In genomic region chr19:1103691-1104451, GRCh38 we compare ENCODE assay signal across 8 cellular contexts. TPM values are rescaled to one million over a fixed set of nuclear protein-coding genes. Genes with fewer than 3 reads are reported as not detected.
DNase-seq lines count a peak whose midpoint lies in the region; ATAC-seq and TF ChIP-seq lines count a peak whose summit lies in the region.

GPX4 (plus strand) TSS chr19:1103994; CDS start chr19:1104044, 50 bp downstream.

- no peaks in the 10 kb centered on the region for H3K27me3 ChIP-seq in Loucy (ENCODE audit: insufficient read depth, low read length, poor library complexity, severe bottlenecking)

- peaks cover 21% of the 10 kb centered on the region for H4K20me1 ChIP-seq in Loucy (ENCODE audit: insufficient read depth, low read length, poor library complexity, severe bottlenecking)

- H3K79me2 ChIP-seq in Loucy (ENCODE audit: insufficient read depth, low read length), result peaks cover 21% of the 10 kb centered on the region

- ATAC-seq in natural killer cell treated with Interleukin-12 subunit alpha and Interleukin-12 subunit beta and Interleukin-15 and Interleukin-18, amount 100 ng/mL, for 72 hours, result peak; percentile 88 to 91
- ATAC-seq in stimulated activated naive CD8-positive, alpha-beta T cell treated with anti-CD3 and anti-CD28 coated beads, Interleukin-15, Interleukin-2, amounts not matched to agents 100 U/mL and 50 U/mL, for 24 hours, result peak; percentile 75

- peaks cover 5% of the 10 kb centered on the region for H3K36me3 Mint-ChIP-seq in natural killer cell treated with Interleukin-12 subunit alpha and Interleukin-12 subunit beta and Interleukin-15 and Interleukin-18, amount 100 ng/mL, for 72 hours

- peaks cover 24 to 26% of the 10 kb centered on the region in 2 donors for H3K4me1 Mint-ChIP-seq in natural killer cell treated with Interleukin-12 subunit alpha and Interleukin-12 subunit beta and Interleukin-15 and Interleukin-18, amount 100 ng/mL, for 72 hours (ENCODE audit: low read depth in 2 of 2)

- TF ChIP-seq CTCF in Loucy (conservative IDR thresholded peaks at IDR 0.05; ENCODE audit: low read length), result no peak

- peak within 1 kb of the TSS; percentile 90 for H3K9ac ChIP-seq in Loucy (ENCODE audit: low read depth, low read length, poor library complexity, severe bottlenecking)

- H3F3A ChIP-seq in Loucy (ENCODE audit: low read depth), result no peaks in the 10 kb centered on the region

- peak; percentile 94 for TF ChIP-seq POLR2A in Raji (IDR thresholded peaks at IDR 0.05; ENCODE audit: insufficient read depth, low read depth, low read length)

- H3K9me2 ChIP-seq in Loucy (replicated peaks; ENCODE audit: low read depth, low read length), result no peaks in the 10 kb centered on the region

- peak within 1 kb of the TSS; percentile 81; the same call in 1 of the 2 replicates for H2AFZ ChIP-seq in Loucy (ENCODE audit: low read length)

- peaks cover 10% of the 10 kb centered on the region; the same call in 1 of the 2 replicates for H3K36me3 ChIP-seq in Loucy (ENCODE audit: insufficient read depth, low read length)

- no peaks in the 10 kb centered on the region for H3K9me3 Mint-ChIP-seq in natural killer cell treated with Interleukin-12 subunit alpha and Interleukin-12 subunit beta and Interleukin-15 and Interleukin-18, amount 100 ng/mL, for 72 hours

- peak within 1 kb of the TSS; percentile 91 for H3K27ac Mint-ChIP-seq in natural killer cell treated with Interleukin-12 subunit alpha and Interleukin-12 subunit beta and Interleukin-15 and Interleukin-18, amount 100 ng/mL, for 72 hours

- no peaks in the 10 kb centered on the region for H3K9me3 ChIP-seq in Loucy (ENCODE audit: insufficient read depth, low read depth, low read length)

- peak within 1 kb of the TSS; percentile 82 for H3K4me3 ChIP-seq in Loucy (ENCODE audit: low read length, poor library complexity, severe bottlenecking)

- peak; percentile 99 for DNase-seq in EH (ENCODE audit: low read depth)
- DNase-seq in H4 (ENCODE audit: low spot score), result peak; percentile 98
- peak; percentile 98 for DNase-seq in activated T-helper 9 cell treated with anti-CD3 and anti-CD28 coated beads, Interleukin-2, amount 50 U/mL, for 16 hours (ENCODE audit: low read depth)
- peak; percentile 99 for DNase-seq in fibroblast of peridontal ligament (ENCODE audit: extremely low read depth)
- peak; percentile 98 for DNase-seq in natural killer cell treated with Interleukin-12 subunit alpha and Interleukin-12 subunit beta and Interleukin-15 and Interleukin-18, amount 100 ng/mL, for 72 hours (ENCODE audit: low spot score)
- peak; percentile 98 for DNase-seq in stimulated activated naive CD8-positive, alpha-beta T cell treated with anti-CD3 and anti-CD28 coated beads, Interleukin-15, Interleukin-2, amounts not matched to agents 100 U/mL and 50 U/mL, for 24 hours

- H3K27me3 Mint-ChIP-seq in natural killer cell treated with Interleukin-12 subunit alpha and Interleukin-12 subunit beta and Interleukin-15 and Interleukin-18, amount 100 ng/mL, for 72 hours, result no peaks in the 10 kb centered on the region

- peak within 1 kb of the TSS; percentile 98 for H3K4me2 ChIP-seq in Loucy (ENCODE audit: low read depth, low read length, poor library complexity, severe bottlenecking)

- peak within 1 kb of the TSS; percentile 70 for H3K4me3 Mint-ChIP-seq in natural killer cell treated with Interleukin-12 subunit alpha and Interleukin-12 subunit beta and Interleukin-15 and Interleukin-18, amount 100 ng/mL, for 72 hours

- peaks cover 20% of the 10 kb centered on the region for H3K4me1 ChIP-seq in Loucy (ENCODE audit: insufficient read depth, low read length, poor library complexity, severe bottlenecking)

RNA-seq across cellular contexts. Expression of gene GPX4, which starts in this region (rescaled TPM):
- 470 and 493 TPM in 2 replicates for total RNA-seq in H4 (2014; rRNA removed; shearing (Covaris generic))
- total RNA-seq in natural killer cell treated with Interleukin-12 subunit alpha and Interleukin-12 subunit beta and Interleukin-15 and Interleukin-18, amount 100 ng/mL, for 72 hours, result 100 to 1,000 TPM in 1 of 2 donors, 10 to 100 TPM in 1; 86.4 to 174 TPM

Comparison
In these comparisons a context has a peak if more than half of its experiments do, and no peak if none do; other contexts are left out.
1. Peak in every context shown above with its lines: DNase-seq, ATAC-seq and H3K4me3 ChIP-seq.